In the genomic region with DNA sequence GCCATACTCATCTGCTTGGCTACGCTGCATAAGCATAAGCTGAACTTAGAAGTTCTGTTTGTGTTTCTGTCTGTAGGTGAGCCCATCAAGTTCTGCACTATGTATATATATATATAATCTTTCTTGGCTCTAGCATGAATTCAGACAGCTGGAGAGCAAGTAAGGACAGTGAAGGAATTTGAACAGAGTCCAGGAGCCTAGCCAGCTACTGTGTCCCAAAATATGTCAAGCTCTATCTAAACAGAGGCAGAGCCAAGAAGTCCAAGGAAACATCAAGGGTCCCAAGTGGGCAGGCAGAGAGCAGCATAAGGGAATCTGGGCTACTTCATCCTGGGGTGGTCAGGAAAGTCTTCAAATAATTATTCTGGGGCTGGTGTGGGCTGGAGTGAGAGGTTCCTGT, we compare ENCODE assay signal across 20 cellular contexts.
DNase-seq lines count a peak whose midpoint lies in the region; ATAC-seq and TF ChIP-seq lines count a peak whose summit lies in the region.
"Had no signal": no experiment of that assay in that cellular context is flagged by ENCODE, and none has a peak within 500 bp of the region (broad histone marks: within the 10 kb centered on the region; RNA-seq: fewer than 3 reads in every experiment).

No MANE protein-coding gene starts in this region.

- H3K9me3 Mint-ChIP-seq in T-helper 2 cell treated with Interferon-gamma antibody and Interleukin-4, amounts not matched to agents 5 μg/mL and 100 μg/mL, for 36 hours, result no peaks in the 10 kb centered on the region
- H3K9me3 Mint-ChIP-seq: GM23338 had no signal

- DNase-seq in coronary artery (ENCODE audit: low spot score) (no peak), left cardiac atrium (no peak), psoas muscle (no peak), EL (no peak), NCI-H2107 (lab: John Stamatoyannopoulos, UW) (no peak), GM10248 (ENCODE audit: extremely low spot score) (no peak)
- no peak for DNase-seq in T-helper 2 cell treated with Interferon-gamma antibody and Interleukin-4, amounts not matched to agents 5 μg/mL and 100 μg/mL, for 36 hours (ENCODE audit: low spot score)
- DNase-seq: CD4-positive, CD25-positive, alpha-beta regulatory T cell; DMS79; MG63; NCI-H1417 treated with DMSO at 0.1 percent for 48 hours; NCI-H187; NCI-H446 treated with DMSO at 0.1 percent for 48 hours; NCI-H526 treated with DMSO at 0.1 percent for 48 hours; OCI-M1 had no signal

- H3K36me3 Mint-ChIP-seq in T-helper 2 cell treated with Interferon-gamma antibody and Interleukin-4, amounts not matched to agents 5 μg/mL and 100 μg/mL, for 36 hours (ENCODE audit: low read depth), result no peaks in the 10 kb centered on the region

- H3K9me3 ChIP-seq in psoas muscle, result no peaks in the 10 kb centered on the region
- H3K9me3 ChIP-seq: HAP-1, MG63 had no signal

- TF ChIP-seq CTCF in coronary artery (IDR thresholded peaks at IDR 0.05), result no peak
- no peak for TF ChIP-seq CTCF in psoas muscle (IDR thresholded peaks at IDR 0.05)
- no peak for TF ChIP-seq CTCF in GM10248 (IDR thresholded peaks at IDR 0.05; ENCODE audit: control extremely low read depth, extremely low read depth, low read depth, missing control alignments)

- no peak overlapping the region for H3K4me3 Mint-ChIP-seq in T-helper 2 cell treated with Interferon-gamma antibody and Interleukin-4, amounts not matched to agents 5 μg/mL and 100 μg/mL, for 36 hours
- H3K4me3 Mint-ChIP-seq: CD4-positive, CD25-positive, alpha-beta regulatory T cell; GM23338 had no signal

- CTCF ChIA-PET in GM10248 (lab: Yijun Ruan, JAX), result no interaction called here

- peaks cover 20% of the 10 kb centered on the region for H3K4me1 ChIP-seq in psoas muscle
- H3K4me1 ChIP-seq: HAP-1 had no signal

- intact Hi-C loops in left cardiac atrium (cut with DNase I), result loop anchor here in 1 of 2 donors (5.0 to 10.0 kb wide), 2 partner anchors 93 to 215 kb away; no protein-coding TSS in a partner anchor
- intact Hi-C loops in psoas muscle (cut with DNase I), result no loop called here

- H3K27me3 ChIP-seq in psoas muscle (ENCODE audit: insufficient read depth in 3 of 3, low read length in 2 of 3), result no peaks in the 10 kb centered on the region
- H3K27me3 ChIP-seq: MG63 had no signal

- H3K27ac ChIP-seq in coronary artery, result peak overlapping the region; percentile 33 to 55
- H3K27ac ChIP-seq in psoas muscle, result peak overlapping the region; percentile 66
- H3K27ac ChIP-seq: HL-60 had no signal

- 89 to 94% (median 91%) methylated on average over 1 of the region's 1 CpG for WGBS in psoas muscle, 3 donors

- H3K4me1 Mint-ChIP-seq in T-helper 2 cell treated with Interferon-gamma antibody and Interleukin-4, amounts not matched to agents 5 μg/mL and 100 μg/mL, for 36 hours (ENCODE audit: low read depth), result no peaks in the 10 kb centered on the region
- H3K4me1 Mint-ChIP-seq: CD4-positive, CD25-positive, alpha-beta regulatory T cell; GM23338 had no signal

- no peak overlapping the region for H3K27ac Mint-ChIP-seq in T-helper 2 cell treated with Interferon-gamma antibody and Interleukin-4, amounts not matched to agents 5 μg/mL and 100 μg/mL, for 36 hours
- H3K27ac Mint-ChIP-seq: CD4-positive, CD25-positive, alpha-beta regulatory T cell; GM23338 had no signal

- POLR2A ChIA-PET in GM10248 (lab: Yijun Ruan, JAX), result no interaction called here

- H3K4me3 ChIP-seq in coronary artery (no peak overlapping the region), psoas muscle (no peak overlapping the region)
- H3K4me3 ChIP-seq: GM23338, HAP-1, K562, MG63 had no signal

- peaks cover 6 to 23% of the 10 kb centered on the region in 2 donors for H3K36me3 ChIP-seq in psoas muscle (ENCODE audit: insufficient read depth in 1 of 2, low read depth in 1 of 2)
- H3K36me3 ChIP-seq: HAP-1, MG63 had no signal

- ATAC-seq in left cardiac atrium (peak; percentile 36 to 73), psoas muscle (peak; percentile 10 to 61 (median 31))
- ATAC-seq: GM23338, HepG2, K562 had no signal

- H3K27me3 Mint-ChIP-seq in T-helper 2 cell treated with Interferon-gamma antibody and Interleukin-4, amounts not matched to agents 5 μg/mL and 100 μg/mL, for 36 hours (ENCODE audit: low read depth), result no peaks in the 10 kb centered on the region
